In genomic region chr5:35185518-35185917, GRCh38 we compare ENCODE assay signal across 12 cellular contexts. TPM values are rescaled to one million over a fixed set of nuclear protein-coding genes. Genes with fewer than 3 reads are reported as not detected.
"Had no signal": no experiment of that assay in that cellular context is flagged by ENCODE, and none has a peak within 500 bp of the region (broad histone marks: within the 10 kb centered on the region; RNA-seq: fewer than 3 reads in every experiment).

No MANE protein-coding gene starts in this region.

- H3K27me3 ChIP-seq: ascending aorta, gastroesophageal sphincter, tibial artery, vagina had no signal

- H3K9me3 ChIP-seq: ascending aorta, gastroesophageal sphincter, tibial artery, vagina had no signal

- H3K27ac ChIP-seq: ascending aorta, gastroesophageal sphincter, tibial artery, vagina had no signal

- ATAC-seq: activated CD8-positive, alpha-beta T cell treated with anti-CD3 and anti-CD28 coated beads, Interleukin-2, amount 10 ng/mL, durations not matched to agents 7 days and 5 days; gastroesophageal sphincter had no signal

- H3K36me3 ChIP-seq: ascending aorta, gastroesophageal sphincter, tibial artery, vagina had no signal

- H3K4me3 ChIP-seq: ascending aorta, gastroesophageal sphincter, tibial artery, vagina had no signal

- FAIRE-seq: colon had no signal

- H3K4me1 ChIP-seq: ascending aorta, gastroesophageal sphincter, tibial artery, vagina had no signal

- DNase-seq: activated CD4-positive, alpha-beta T cell treated with anti-CD3 and anti-CD28 coated beads for 4 hours; activated CD8-positive, alpha-beta T cell treated with anti-CD3 and anti-CD28 coated beads, Interleukin-2, amount 10 ng/mL, durations not matched to agents 7 days and 5 days; activated naive CD4-positive, alpha-beta T cell; effector memory CD4-positive, alpha-beta T cell; mammary epithelial cell; T-helper 9 cell; tibial artery had no signal

RNA-seq across cellular contexts. Expression of gene PRLR, which starts 44.8 kb away (rescaled TPM):
- total RNA-seq: activated CD8-positive, alpha-beta T cell treated with anti-CD3 and anti-CD28 coated beads, Interleukin-2, amount 10 ng/mL, durations not matched to agents 7 days and 5 days; activated T-helper 1 cell treated with anti-CD3 and anti-CD28 coated beads, Interleukin-12 subunit alpha, Interleukin-12 subunit beta, Interleukin-2, Interleukin-4 antibody, amounts not matched to agents 30 ng/mL and 10 ng/mL and 1 ng/mL, durations not matched to agents 14 hours and 24 hours and 36 hours had no signal
- polyA plus RNA-seq: mammary epithelial cell had no signal
